1 cellular context compared by ENCODE assay signal in the genomic region with DNA sequence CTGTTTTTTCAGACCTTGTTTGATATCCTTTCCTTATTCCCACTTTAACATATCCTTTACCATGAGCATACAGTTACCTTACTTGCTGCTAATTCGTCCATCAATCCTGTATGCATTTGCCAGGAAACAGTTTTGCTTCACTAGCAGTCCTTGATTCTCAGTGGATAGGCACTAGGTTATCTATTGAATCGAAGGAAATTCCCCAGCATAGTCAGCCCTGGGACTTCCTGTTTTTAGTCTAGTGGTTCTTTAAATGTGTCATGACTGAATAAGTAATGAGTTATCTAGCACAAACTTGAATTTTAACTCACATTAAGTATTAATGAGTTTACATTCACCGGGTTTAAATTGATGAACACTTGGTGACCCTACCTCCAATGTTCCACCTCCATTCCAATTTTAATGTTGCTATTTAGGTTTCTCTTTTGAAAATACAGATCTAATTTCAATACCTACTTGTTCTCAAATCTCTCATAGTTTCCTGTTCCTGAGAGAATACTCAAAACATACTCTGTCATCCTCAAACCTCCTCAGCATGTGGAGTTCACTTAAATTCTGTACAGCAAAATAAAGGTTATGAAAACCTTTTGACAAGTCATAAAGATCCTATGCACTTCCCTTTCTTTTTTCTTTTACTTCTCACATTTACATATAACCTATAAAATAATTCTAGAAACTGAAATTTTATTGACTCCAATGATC.
TF ChIP-seq lines count a peak whose summit lies in the region.

No MANE protein-coding gene starts in this region.

TF ChIP-seq in H1, 55 proteins besides CTCF, POLR2A, EP300 and RAD21 (continued from another document):
- TF ChIP-seq ASH2L (IDR thresholded peaks at IDR 0.05; ENCODE audit: low read length) (no peak), KDM1A (IDR thresholded peaks at IDR 0.05; ENCODE audit: borderline replicate concordance, low read length) (no peak)
